8 cellular contexts compared by ENCODE assay signal in genomic region chr10:97320480-97321031, GRCh38. TPM values are rescaled to one million over a fixed set of nuclear protein-coding genes. Genes with fewer than 3 reads are reported as not detected.
DNase-seq lines count a peak whose midpoint lies in the region; ATAC-seq, FAIRE-seq and TF ChIP-seq lines count a peak whose summit lies in the region.

No MANE protein-coding gene starts in this region.

- H3K27me3 Mint-ChIP-seq in naive thymus-derived CD8-positive, alpha-beta T cell = peaks cover 0 to 1% (median 0%) of the 10 kb centered on the region in 5 donors

- DNase-seq in T-helper 9 cell (peak; percentile 16), HEK293T (ENCODE audit: extremely low spot score) (no peak), ACHN (no peak), GM19239 (ENCODE audit: insufficient read length, low spot score) (no peak)
- DNase-seq in effector memory CD4-positive, alpha-beta T cell = peak in 1 of 3 donors; percentile 10
- DNase-seq in naive thymus-derived CD8-positive, alpha-beta T cell = peak in 5 of 10 donors; percentile 10 to 64 (median 17)

- peaks cover 10% of the 10 kb centered on the region; the same call in 1 of the 2 replicates for H3K4me1 ChIP-seq in ES-I3 (ENCODE audit: insufficient read depth, low read length)
- H3K4me1 ChIP-seq in effector memory CD4-positive, alpha-beta T cell (ENCODE audit: control insufficient read depth, insufficient read depth, low read length, poor library complexity, severe bottlenecking) = peaks cover 12% of the 10 kb centered on the region

- CTCF ChIA-PET in HEK293T (lab: Yijun Ruan, JAX) = no interaction called here

- POLR2A ChIA-PET in naive thymus-derived CD8-positive, alpha-beta T cell (lab: Charles Lee) = interaction anchor here (1.0 to 8.5 kb wide), 6 partner anchors 11 to 80 kb away, joined by 3 to 179 read pairs (median 8); partner anchors contain the start of genes ARHGAP19, FRAT2 and RRP12
- POLR2A ChIA-PET in HEK293T (lab: Yijun Ruan, JAX) = interaction anchor here (2.3 to 3.5 kb wide), 2 partner anchors 11 to 29 kb away, joined by 20 to 22 read pairs; partner anchors contain the start of gene ARHGAP19

- FAIRE-seq in GM19239 (lab: Jason Lieb, UNC) = no peak

- in situ Hi-C loops in ACHN (cut with HindIII; ENCODE audit: low pct_ligation_motif_present, low pct_unique_long_range_greater_than_20kb, low sequenced_read_pairs) = no loop called here

- peak overlapping the region; percentile 73 for H3K4me3 ChIP-seq in effector memory CD4-positive, alpha-beta T cell (ENCODE audit: insufficient read depth, low read depth, low read length, poor library complexity, severe bottlenecking)

- peaks cover 19 to 41% (median 33%) of the 10 kb centered on the region in 4 donors for H3K4me1 Mint-ChIP-seq in naive thymus-derived CD8-positive, alpha-beta T cell

- peak overlapping the region; percentile 100 for H3K27ac ChIP-seq in effector memory CD4-positive, alpha-beta T cell (ENCODE audit: insufficient read depth, low read length, poor library complexity, severe bottlenecking)

- peak overlapping the region; percentile 91 to 96 (median 95) for H3K27ac Mint-ChIP-seq in naive thymus-derived CD8-positive, alpha-beta T cell

- no peaks in the 10 kb centered on the region for H3K9me3 Mint-ChIP-seq in naive thymus-derived CD8-positive, alpha-beta T cell

- peak; percentile 4 to 10 for ATAC-seq in naive thymus-derived CD8-positive, alpha-beta T cell
- ATAC-seq in HG03045 (IDR thresholded peaks at IDR 0.05; ENCODE audit: unreplicated experiment) = no peak

- peak overlapping the region; percentile 75 for H3K9ac ChIP-seq in ES-I3 (ENCODE audit: low read depth, low read length)

- no peaks in the 10 kb centered on the region for H3K9me3 ChIP-seq in ES-I3 (ENCODE audit: control insufficient read depth, insufficient read depth, low read length)
- no peaks in the 10 kb centered on the region for H3K9me3 ChIP-seq in effector memory CD4-positive, alpha-beta T cell (ENCODE audit: control insufficient read depth, low read length)

- no peaks in the 10 kb centered on the region for H3K27me3 ChIP-seq in effector memory CD4-positive, alpha-beta T cell (replicated peaks; ENCODE audit: control insufficient read depth, insufficient read depth, low read length, poor library complexity, severe bottlenecking)

- H3K36me3 Mint-ChIP-seq in naive thymus-derived CD8-positive, alpha-beta T cell = no peaks in the 10 kb centered on the region

- H3K4me3 Mint-ChIP-seq in naive thymus-derived CD8-positive, alpha-beta T cell = peak overlapping the region; percentile 84 to 96 (median 92)

- no peaks in the 10 kb centered on the region for H3K36me3 ChIP-seq in ES-I3 (ENCODE audit: insufficient read depth, low read length)
- H3K36me3 ChIP-seq in effector memory CD4-positive, alpha-beta T cell (ENCODE audit: control insufficient read depth, insufficient read depth, low read length) = no peaks in the 10 kb centered on the region

TF ChIP-seq in HEK293T, 16 proteins besides CTCF, POLR2A, EP300 and RAD21:
- no peak for TF ChIP-seq ZNF384 (IDR thresholded peaks at IDR 0.05)
- TF ChIP-seq SP1 (IDR thresholded peaks at IDR 0.05) = no peak
- TF ChIP-seq HDGF (IDR thresholded peaks at IDR 0.05; ENCODE audit: borderline replicate concordance) = no peak
- TF ChIP-seq NFRKB (IDR thresholded peaks at IDR 0.05) = no peak
- no peak for TF ChIP-seq PKNOX1 (IDR thresholded peaks at IDR 0.05)
- TF ChIP-seq LEF1 (IDR thresholded peaks at IDR 0.05; ENCODE audit: borderline replicate concordance) = no peak
- no peak for TF ChIP-seq BHLHE40 (IDR thresholded peaks at IDR 0.05; ENCODE audit: borderline replicate concordance)
- TF ChIP-seq FOXM1 (IDR thresholded peaks at IDR 0.05; ENCODE audit: borderline replicate concordance) = no peak
- no peak for TF ChIP-seq ARNT (IDR thresholded peaks at IDR 0.05)
- TF ChIP-seq SUZ12 (IDR thresholded peaks at IDR 0.05) = no peak
- TF ChIP-seq CTBP1 (IDR thresholded peaks at IDR 0.05; ENCODE audit: borderline replicate concordance) = no peak
- TF ChIP-seq FOXA1 (IDR thresholded peaks at IDR 0.05) = no peak
- no peak for TF ChIP-seq L3MBTL2 (conservative IDR thresholded peaks at IDR 0.05)
- no peak for TF ChIP-seq ELF4 (IDR thresholded peaks at IDR 0.05)
- TF ChIP-seq TARDBP (IDR thresholded peaks at IDR 0.05) = no peak
- no peak for TF ChIP-seq FOXK2 (IDR thresholded peaks at IDR 0.05)

RNA-seq across cellular contexts. Expression of gene FRAT1, which starts 1.5 kb away (rescaled TPM):
- total RNA-seq in naive thymus-derived CD8-positive, alpha-beta T cell = 10 to 100 TPM; 18.5 to 19.1 TPM
- 10 to 100 TPM in 2 of 3 donors, 1 to 10 TPM in 1; 7.5 to 12.8 (median 12.7) TPM for polyA plus RNA-seq in naive thymus-derived CD8-positive, alpha-beta T cell

RNA-seq across cellular contexts. Expression of gene FRAT2, which starts 14.0 kb away (rescaled TPM):
- total RNA-seq in naive thymus-derived CD8-positive, alpha-beta T cell = 10 to 100 TPM; 29.0 to 30.6 TPM
- polyA plus RNA-seq in naive thymus-derived CD8-positive, alpha-beta T cell = 10 to 100 TPM in 2 of 3 donors, 1 to 10 TPM in 1; 9.3 to 27.4 (median 23.6) TPM

RNA-seq across cellular contexts. Expression of gene ARHGAP19, which starts 28.1 kb away (rescaled TPM):
- 10 to 100 TPM; 13.7 to 19.0 TPM for total RNA-seq in naive thymus-derived CD8-positive, alpha-beta T cell
- 1 to 10 TPM; 5.3 to 5.6 (median 5.3) TPM for polyA plus RNA-seq in naive thymus-derived CD8-positive, alpha-beta T cell
